ENCODE assay signal across 4 cellular contexts in the genomic region with DNA sequence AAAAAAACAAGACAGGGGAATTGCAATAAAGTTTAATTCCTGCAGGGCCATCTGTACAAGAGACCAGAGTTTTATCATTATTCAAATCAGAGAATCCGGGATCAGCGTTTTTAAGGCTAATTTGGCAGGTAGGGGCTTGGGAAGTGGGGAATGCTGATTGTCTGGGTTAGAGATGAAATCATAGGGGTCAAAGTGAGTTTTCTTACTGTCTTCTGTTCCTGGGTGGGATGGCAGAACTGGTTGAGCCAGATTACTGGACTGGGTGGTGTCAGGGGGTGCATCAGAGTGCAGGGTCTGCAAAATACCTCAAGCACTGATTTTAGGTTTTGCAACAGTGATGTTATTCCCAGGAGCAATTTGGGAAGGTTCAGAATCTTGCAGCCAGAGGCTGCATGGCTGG. TPM values are rescaled to one million over a fixed set of nuclear protein-coding genes. Genes with fewer than 3 reads are reported as not detected.
"Had no signal": no experiment of that assay in that cellular context is flagged by ENCODE, and none has a peak within 500 bp of the region (broad histone marks: within the 10 kb centered on the region; RNA-seq: fewer than 3 reads in every experiment).

No MANE protein-coding gene starts in this region.

RNA-seq across cellular contexts. Expression of a gene that starts 6.3 kb away (rescaled TPM):
- total RNA-seq: left lobe of liver, lung microvascular endothelial cell had no signal

RNA-seq across cellular contexts. Expression of a gene that starts 7.2 kb away (rescaled TPM):
- total RNA-seq: left lobe of liver, lung microvascular endothelial cell, temporal lobe had no signal

RNA-seq across cellular contexts. Expression of a gene that starts 20.3 kb away (rescaled TPM):
- total RNA-seq: left lobe of liver, lung microvascular endothelial cell, mononuclear cell had no signal
